8 cellular contexts compared by ENCODE assay signal in genomic region chr20:10434467-10434831, GRCh38. TPM values are rescaled to one million over a fixed set of nuclear protein-coding genes. Genes with fewer than 3 reads are reported as not detected.
DNase-seq lines count a peak whose midpoint lies in the region; TF ChIP-seq lines count a peak whose summit lies in the region.

No MANE protein-coding gene starts in this region.

- no peaks in the 10 kb centered on the region for H3K9me3 ChIP-seq in neural progenitor cell (ENCODE audit: low read depth)
- no peaks in the 10 kb centered on the region for H3K9me3 ChIP-seq in stomach smooth muscle (ENCODE audit: control insufficient read depth in 2 of 2, low read length in 2 of 2)

- peak overlapping the region; percentile 29 for H3K27ac Mint-ChIP-seq in neural progenitor cell

- peaks cover 29% of the 10 kb centered on the region for H3K4me1 ChIP-seq in neural progenitor cell
- H3K4me1 ChIP-seq in stomach smooth muscle (ENCODE audit: control insufficient read depth, insufficient read depth, low read length), result peaks cover 18% of the 10 kb centered on the region

- peak overlapping the region; percentile 94 for H3K4me3 Mint-ChIP-seq in neural progenitor cell

- H3K9ac ChIP-seq in neural progenitor cell, result peak overlapping the region; percentile 18
- H3K9ac ChIP-seq in stomach smooth muscle (ENCODE audit: low read length in 2 of 2), result peak overlapping the region; percentile 86 to 94

- H3K4me3 ChIP-seq in H7 (ENCODE audit: insufficient read depth, low read depth, low read length), result peak overlapping the region; percentile 91
- peak overlapping the region; percentile 69 for H3K4me3 ChIP-seq in neural progenitor cell
- H3K4me3 ChIP-seq in stomach smooth muscle (ENCODE audit: low read length in 2 of 2), result peak overlapping the region; percentile 89 to 97

- H3K27ac ChIP-seq in neural progenitor cell, result peak overlapping the region; percentile 75
- peak overlapping the region; percentile 88 for H3K27ac ChIP-seq in stomach smooth muscle (ENCODE audit: low read length)

- TF ChIP-seq CTCF in neural progenitor cell (IDR thresholded peaks at IDR 0.05), result no peak

- H3K27me3 ChIP-seq in H7 (ENCODE audit: control insufficient read depth, insufficient read depth, low read length) (no peaks in the 10 kb centered on the region), neural progenitor cell (no peaks in the 10 kb centered on the region), stomach smooth muscle (ENCODE audit: control insufficient read depth in 1 of 2, insufficient read depth in 2 of 2, low read length in 2 of 2) (no peaks in the 10 kb centered on the region)

- peaks cover 79% of the 10 kb centered on the region for H3K79me2 ChIP-seq in neural progenitor cell (ENCODE audit: low read depth)

- H4K20me1 ChIP-seq in neural progenitor cell (ENCODE audit: low read depth), result peaks cover 8% of the 10 kb centered on the region

- DNase-seq in ELF-1 (ENCODE audit: low read depth, low spot score) (peak; percentile 98), H7 (peak; percentile 83), M059J (ENCODE audit: low read depth) (peak; percentile 100), SHP77 treated with DMSO at 0.1 percent for 48 hours (lab: John Stamatoyannopoulos, UW) (peak; percentile 99), foreskin melanocyte (peak; percentile 99), neural progenitor cell (ENCODE audit: low spot score) (peak; percentile 99)
- peak; percentile 32 to 51 (median 43) for DNase-seq in activated naive CD4-positive, alpha-beta T cell (lab: John Stamatoyannopoulos, UW)

- H3K4me2 ChIP-seq in neural progenitor cell, result peak overlapping the region; percentile 80

- peaks cover 17% of the 10 kb centered on the region for H3K36me3 Mint-ChIP-seq in neural progenitor cell

- H2AFZ ChIP-seq in neural progenitor cell (replicated peaks), result peak overlapping the region; percentile 99

- peaks cover 2% of the 10 kb centered on the region for H3K27me3 Mint-ChIP-seq in neural progenitor cell (ENCODE audit: insufficient read depth, low read depth)

- peaks cover 2% of the 10 kb centered on the region for H3K9me3 Mint-ChIP-seq in neural progenitor cell

- H3F3A ChIP-seq in neural progenitor cell (ENCODE audit: low read depth), result peaks cover 3% of the 10 kb centered on the region

- H3K36me3 ChIP-seq in H7 (replicated peaks; ENCODE audit: control insufficient read depth, insufficient read depth, low read length) (no peaks in the 10 kb centered on the region), neural progenitor cell (no peaks in the 10 kb centered on the region), stomach smooth muscle (ENCODE audit: control insufficient read depth in 2 of 2, insufficient read depth in 2 of 2, low read length in 2 of 2) (no peaks in the 10 kb centered on the region)

- H3K4me1 Mint-ChIP-seq in neural progenitor cell, result peaks cover 28% of the 10 kb centered on the region

RNA-seq across cellular contexts. Expression of gene MKKS, which starts 0.4 kb away (rescaled TPM):
- 14.6 and 16.7 TPM in 2 replicates for total RNA-seq in H7 (2014; rRNA removed; shearing (Covaris generic))
- 16.6 and 21.0 TPM in 2 replicates for total RNA-seq in M059J (2014; rRNA removed; shearing (Covaris generic))
- total RNA-seq in neural progenitor cell (ENCODE audit: low replicate concordance), result 23.9 and 36.3 TPM in 2 replicates

RNA-seq across cellular contexts. Expression of gene SLX4IP, which starts 0.7 kb away (rescaled TPM):
- 3.9 TPM in 2 replicates for total RNA-seq in H7 (2014; rRNA removed; shearing (Covaris generic))
- 6.4 and 10.3 TPM in 2 replicates for total RNA-seq in M059J (2014; rRNA removed; shearing (Covaris generic))
- 7.7 and 9.5 TPM in 2 replicates for total RNA-seq in neural progenitor cell (ENCODE audit: low replicate concordance)

Comparison
In these comparisons a context has a peak if more than half of its experiments do, and no peak if none do; other contexts are left out.
1. Peak in every context shown above with its lines: DNase-seq, H3K4me3 ChIP-seq and H3K27ac ChIP-seq.
2. DNase-seq: peak in every context shown above with its lines; median percentile 100 in M059J; 99 in SHP77 treated with DMSO at 0.1 percent for 48 hours; 99 in foreskin melanocyte; 99 in neural progenitor cell; 98 in ELF-1; 83 in H7; 43 in activated naive CD4-positive, alpha-beta T cell.